ENCODE assay signal across 8 cellular contexts in the genomic region with DNA sequence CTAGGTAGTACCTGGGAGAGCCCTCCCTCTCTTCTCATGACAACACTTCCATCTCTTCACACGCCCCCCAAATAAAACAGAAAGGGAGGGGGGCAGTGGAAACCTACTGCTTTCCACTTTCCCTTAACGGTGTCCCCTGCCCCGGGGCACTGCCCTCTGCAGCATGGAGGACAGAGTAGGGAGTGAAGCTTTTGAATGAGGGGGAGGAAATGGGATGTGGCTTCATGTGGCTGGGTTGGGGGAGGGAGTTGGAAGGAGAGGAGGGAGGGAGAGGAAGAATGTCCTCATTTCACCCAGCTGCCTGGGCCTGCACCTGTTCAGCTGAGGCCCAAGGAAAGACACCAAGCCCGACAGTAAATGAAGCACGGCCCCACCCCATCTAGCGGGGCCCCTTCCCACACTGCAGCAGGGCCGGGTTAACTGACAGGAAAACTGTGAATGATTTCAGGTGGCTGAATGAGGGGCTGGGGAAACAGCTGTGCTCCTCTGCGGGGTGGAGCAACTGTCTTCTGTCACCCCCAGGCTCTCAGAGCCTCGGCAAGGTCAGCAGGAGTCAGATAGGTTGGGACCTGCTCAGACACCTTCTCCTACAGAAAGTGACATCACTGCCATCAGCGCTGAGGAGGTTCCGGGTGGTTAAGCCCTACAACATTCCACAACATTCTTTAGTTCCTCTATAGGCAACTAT.
DNase-seq lines count a peak whose midpoint lies in the region; FAIRE-seq and TF ChIP-seq lines count a peak whose summit lies in the region.

No MANE protein-coding gene starts in this region.

- H3K9me3 ChIP-seq in neuron (ENCODE audit: low read length), result no peaks in the 10 kb centered on the region

- TF ChIP-seq CTCF in D721Med (IDR thresholded peaks at IDR 0.05; ENCODE audit: insufficient read depth, missing control alignments), result no peak

- no peak for FAIRE-seq in D721Med (lab: Jason Lieb, UNC)

- DNase-seq in NCI-H82 (lab: John Stamatoyannopoulos, UW) (peak; percentile 72), NCI-H82 treated with DMSO at 0.1 percent for 48 hours (lab: John Stamatoyannopoulos, UW; ENCODE audit: unreplicated experiment) (no peak), NCI-H2171 treated with DMSO at 0.1 percent for 48 hours (lab: John Stamatoyannopoulos, UW) (peak; percentile 46), amniotic epithelial cell (ENCODE audit: low read depth) (peak; percentile 50), DMS153 treated with DMSO at 0.1 percent for 48 hours (lab: John Stamatoyannopoulos, UW; ENCODE audit: unreplicated experiment) (no peak), T-helper 9 cell (no peak), D721Med (ENCODE audit: insufficient read length, low spot score) (no peak)

- H3K36me3 ChIP-seq in neuron (ENCODE audit: insufficient read depth, low read length), result no peaks in the 10 kb centered on the region

- peak overlapping the region; percentile 50 for H2AFZ ChIP-seq in neuron (ENCODE audit: low read depth, low read length)

- H3K4me1 ChIP-seq in neuron (ENCODE audit: insufficient read depth, low read length), result peaks cover 11% of the 10 kb centered on the region

- no peak overlapping the region for H3K4me3 ChIP-seq in neuron (ENCODE audit: low read length)

- H3K27me3 ChIP-seq in neuron (ENCODE audit: insufficient read depth, low read length), result no peaks in the 10 kb centered on the region

Comparison
In these comparisons a context has a peak if more than half of its experiments do, and no peak if none do; other contexts are left out.
1. DNase-seq: peak in NCI-H82 (single experiment), NCI-H2171 treated with DMSO at 0.1 percent for 48 hours (single experiment) and amniotic epithelial cell (single experiment); none in NCI-H82 treated with DMSO at 0.1 percent for 48 hours (single experiment), DMS153 treated with DMSO at 0.1 percent for 48 hours (single experiment), T-helper 9 cell (single experiment) and D721Med (single experiment).